8 cellular contexts compared by ENCODE assay signal in genomic region chr4:4574792-4575191, GRCh38. TPM values are rescaled to one million over a fixed set of nuclear protein-coding genes. Genes with fewer than 3 reads are reported as not detected.
DNase-seq lines count a peak whose midpoint lies in the region; ATAC-seq and TF ChIP-seq lines count a peak whose summit lies in the region.

No MANE protein-coding gene starts in this region.

- intact Hi-C loops in left ventricle myocardium superior (cut with micrococcal nuclease): no loop called here

- TF ChIP-seq CTCF in BE2C (IDR thresholded peaks at IDR 0.05; ENCODE audit: low read depth, low read length) (no peak), progenitor cell of endocrine pancreas (IDR thresholded peaks at IDR 0.05; ENCODE audit: unreplicated experiment) (no peak)

- 0 out of 2 replicates have a peak, but pooled peaks cover 3% of the 10 kb centered on the region for H3K4me1 ChIP-seq in BE2C

- H3K9me3 ChIP-seq in BE2C: no peaks in the 10 kb centered on the region

- no peaks in the 10 kb centered on the region for H3K27me3 Mint-ChIP-seq in IgD-negative memory B cell
- H3K27me3 Mint-ChIP-seq in progenitor cell of endocrine pancreas: peaks cover 4% of the 10 kb centered on the region

- no peaks in the 10 kb centered on the region for H3K27me3 ChIP-seq in BE2C

- no peaks in the 10 kb centered on the region for H3K36me3 ChIP-seq in BE2C

- H3K36me3 Mint-ChIP-seq in IgD-negative memory B cell (peaks cover 9% of the 10 kb centered on the region), progenitor cell of endocrine pancreas (ENCODE audit: insufficient read depth) (peaks cover 12% of the 10 kb centered on the region)

- H3K4me3 Mint-ChIP-seq in IgD-negative memory B cell (peak overlapping the region; percentile 19 to 90 (median 86)), progenitor cell of endocrine pancreas (ENCODE audit: low read depth) (peak overlapping the region; percentile 78)

- DNase-seq in BE2C (peak; percentile 35), amniotic epithelial cell (ENCODE audit: low read depth) (peak; percentile 90), left ventricle myocardium superior (peak; percentile 50), progenitor cell of endocrine pancreas (ENCODE audit: low spot score, unreplicated experiment) (no peak)

- peaks cover 13 to 17% (median 14%) of the 10 kb centered on the region in 3 donors for H3K4me1 Mint-ChIP-seq in IgD-negative memory B cell
- H3K4me1 Mint-ChIP-seq in progenitor cell of endocrine pancreas (ENCODE audit: low read depth): peaks cover 5% of the 10 kb centered on the region

- peaks cover 0 to 2% (median 0%) of the 10 kb centered on the region in 3 donors for H3K9me3 Mint-ChIP-seq in IgD-negative memory B cell
- peaks cover 5% of the 10 kb centered on the region for H3K9me3 Mint-ChIP-seq in progenitor cell of endocrine pancreas (ENCODE audit: low read depth)

- H3K27ac Mint-ChIP-seq in IgD-negative memory B cell (peak overlapping the region; percentile 54 to 92 (median 62)), progenitor cell of endocrine pancreas (peak overlapping the region; percentile 96)

- H3K4me3 ChIP-seq in BE2C (ENCODE audit: low read depth, low read length): peak overlapping the region; percentile 74

- ATAC-seq in left ventricle myocardium superior (peak; percentile 63), GM21576 (IDR thresholded peaks at IDR 0.05; ENCODE audit: unreplicated experiment) (no peak), GM21528 (IDR thresholded peaks at IDR 0.05; ENCODE audit: low FRiP score, unreplicated experiment) (no peak), GM21529 (IDR thresholded peaks at IDR 0.05; ENCODE audit: unreplicated experiment) (no peak)

RNA-seq across cellular contexts. Expression of gene STX18, which starts 32.9 kb away (rescaled TPM):
- polyA plus RNA-seq in BE2C (2012; ENCODE audit: insufficient read depth, insufficient read length, low read depth): 26.6 TPM
- polyA plus RNA-seq in IgD-negative memory B cell: 28.3 TPM
- total RNA-seq in left ventricle myocardium superior (18.2 TPM), progenitor cell of endocrine pancreas (37.8 and 41.2 TPM in 2 replicates)
